In genomic region chr11:77175021-77175842, GRCh38 we compare ENCODE assay signal across 14 cellular contexts. TPM values are rescaled to one million over a fixed set of nuclear protein-coding genes. Genes with fewer than 3 reads are reported as not detected.
DNase-seq lines count a peak whose midpoint lies in the region; ATAC-seq and TF ChIP-seq lines count a peak whose summit lies in the region.
"Had no signal": no experiment of that assay in that cellular context is flagged by ENCODE, and none has a peak within 500 bp of the region (broad histone marks: within the 10 kb centered on the region; RNA-seq: fewer than 3 reads in every experiment).

No MANE protein-coding gene starts in this region.

- H3K4me2 ChIP-seq in smooth muscle cell: no peak overlapping the region

- H3K27ac ChIP-seq in SJCRH30: peak overlapping the region; percentile 47
- peak overlapping the region; percentile 15 for H3K27ac ChIP-seq in right cardiac atrium (ENCODE audit: low read length)
- no peak overlapping the region for H3K27ac ChIP-seq in sigmoid colon
- no peak overlapping the region for H3K27ac ChIP-seq in smooth muscle cell (ENCODE audit: low read depth)

- no peaks in the 10 kb centered on the region for H3F3A ChIP-seq in smooth muscle cell (ENCODE audit: low read depth)

- ATAC-seq in right cardiac atrium: peak in 1 of 2 donors; percentile 25
- ATAC-seq: stimulated activated memory B cell treated with anti-CD40 and anti-IgM and Interleukin-4, amounts not matched to agents 10 μg/mL and 1 μg/mL and 100 μg/mL, for 72 hours had no signal

- no peak overlapping the region for H3K9ac ChIP-seq in smooth muscle cell (ENCODE audit: low read depth)

- no peaks in the 10 kb centered on the region for H4K20me1 ChIP-seq in smooth muscle cell (ENCODE audit: low read depth)

- H3K4me3 ChIP-seq in H7 (ENCODE audit: insufficient read depth, low read depth, low read length) (no peak overlapping the region), SJCRH30 (peak overlapping the region; percentile 6; the same call in 1 of the 2 replicates), right cardiac atrium (ENCODE audit: low read length) (no peak overlapping the region), sigmoid colon (peak overlapping the region in 3 of 4 donors; percentile 1 to 18 (median 17)), smooth muscle cell (no peak overlapping the region)

- H3K4me1 ChIP-seq in SJCRH30 (peaks cover 44% of the 10 kb centered on the region), right cardiac atrium (ENCODE audit: control insufficient read depth, insufficient read depth, low read length) (no peaks in the 10 kb centered on the region), sigmoid colon (no peaks in the 10 kb centered on the region), smooth muscle cell (ENCODE audit: low read depth) (peaks cover 31% of the 10 kb centered on the region)

- WGBS in right cardiac atrium: 80% methylated on average over 15 of the region's 15 CpGs
- WGBS in sigmoid colon, 2 donors: 85 to 89% methylated on average over 15 of the region's 15 CpGs
- WGBS in smooth muscle cell (ENCODE audit: low lambda C conversion rate): 86% methylated on average over 15 of the region's 15 CpGs

- H2AFZ ChIP-seq in smooth muscle cell (ENCODE audit: low read depth): no peak overlapping the region

- no peak for TF ChIP-seq POLR2A in sigmoid colon (IDR thresholded peaks at IDR 0.05)

- intact Hi-C loops in right cardiac atrium (cut with DNase I): no loop called here
- intact Hi-C loops in sigmoid colon (cut with DNase I): no loop called here

- TF ChIP-seq CTCF in sigmoid colon (IDR thresholded peaks at IDR 0.05): no peak
- TF ChIP-seq CTCF in smooth muscle cell (IDR thresholded peaks at IDR 0.05; ENCODE audit: borderline replicate concordance, insufficient read depth, poor library complexity, severe bottlenecking): no peak

- H3K27me3 ChIP-seq in H7 (ENCODE audit: control insufficient read depth, insufficient read depth, low read length): no peaks in the 10 kb centered on the region
- no peaks in the 10 kb centered on the region for H3K27me3 ChIP-seq in SJCRH30
- H3K27me3 ChIP-seq in right cardiac atrium (ENCODE audit: control insufficient read depth, insufficient read depth): no peaks in the 10 kb centered on the region
- no peaks in the 10 kb centered on the region for H3K27me3 ChIP-seq in sigmoid colon
- no peaks in the 10 kb centered on the region for H3K27me3 ChIP-seq in smooth muscle cell (ENCODE audit: low read depth)

- TF ChIP-seq EP300 in sigmoid colon (IDR thresholded peaks at IDR 0.05): no peak

- H3K36me3 ChIP-seq in H7 (replicated peaks; ENCODE audit: control insufficient read depth, insufficient read depth, low read length) (no peaks in the 10 kb centered on the region), SJCRH30 (no peaks in the 10 kb centered on the region), sigmoid colon (no peaks in the 10 kb centered on the region), smooth muscle cell (ENCODE audit: low read depth) (no peaks in the 10 kb centered on the region)

- DNase-seq in H7 (peak; percentile 75), SJCRH30 (peak; percentile 38 to 54), right cardiac atrium (peak in 2 of 3 donors; percentile 66 to 75), sigmoid colon (peak; percentile 75), GM03348 (ENCODE audit: low spot score) (no peak), NCI-H187 (lab: John Stamatoyannopoulos, UW) (no peak), ureter (ENCODE audit: low spot score) (no peak), smooth muscle cell (lab: John Stamatoyannopoulos, UW; ENCODE audit: unreplicated experiment) (no peak)
- DNase-seq: activated CD4-positive, alpha-beta T cell treated with anti-CD3 and anti-CD28 coated beads for 1 hour; CD4-positive, alpha-beta T cell; NCI-H2227 treated with DMSO at 0.1 percent for 48 hours; stimulated activated CD4-positive, alpha-beta T cell treated with anti-CD3 and anti-CD28 coated beads, Interleukin-4, amount 100 ng/mL, for 24 hours had no signal

- H3K9me3 ChIP-seq in SJCRH30 (replicated peaks) (no peaks in the 10 kb centered on the region), right cardiac atrium (ENCODE audit: control insufficient read depth, low read length) (no peaks in the 10 kb centered on the region), sigmoid colon (no peaks in the 10 kb centered on the region), smooth muscle cell (replicated peaks; ENCODE audit: low read depth) (no peaks in the 10 kb centered on the region)

- no peaks in the 10 kb centered on the region for H3K79me2 ChIP-seq in smooth muscle cell (ENCODE audit: low read depth)

RNA-seq across cellular contexts. Expression of gene MYO7A, which starts 47.2 kb away (rescaled TPM):
- 1.8 and 2.2 TPM in 2 replicates for total RNA-seq in H7 (2014; rRNA removed; shearing (Covaris generic))
- 3.5 and 4.5 TPM in 2 replicates for total RNA-seq in SJCRH30 (2014; rRNA removed; shearing (Covaris generic))
- 1 to 10 TPM; 5.7 to 8.6 (median 6.8) TPM for total RNA-seq in right cardiac atrium
- polyA plus RNA-seq in right cardiac atrium: 2.4 TPM
- total RNA-seq in sigmoid colon: 10 to 100 TPM in 2 of 4 donors, 1 to 10 TPM in 2; 7.7 to 12.8 (median 9.7) TPM
- 1 to 10 TPM; 1.8 to 3.6 (median 2.1) TPM for polyA plus RNA-seq in sigmoid colon
- 5.8 TPM for total RNA-seq in ureter
- 0.18 TPM in 1 of 2 replicates, not detected in the other for total RNA-seq in smooth muscle cell
- 0.04 and 0.08 TPM in 2 replicates for polyA plus RNA-seq in smooth muscle cell
- total RNA-seq: M059J had no signal

Comparison
In these comparisons a context has a peak if more than half of its experiments do, and no peak if none do; other contexts are left out.
1. DNase-seq: peak in H7 (single experiment), SJCRH30 (2 of 2), right cardiac atrium (2 of 3) and sigmoid colon (single experiment); none in GM03348 (single experiment), NCI-H187 (0 of 2), ureter (single experiment) and smooth muscle cell (single experiment).
2. H3K4me3 ChIP-seq: peak in SJCRH30 (single experiment) and sigmoid colon (3 of 4); none in H7 (single experiment), right cardiac atrium (single experiment) and smooth muscle cell (single experiment).
3. H3K27ac ChIP-seq: peak in SJCRH30 (single experiment) and right cardiac atrium (single experiment); none in sigmoid colon (0 of 4) and smooth muscle cell (single experiment).